12 cellular contexts compared by ENCODE assay signal in genomic region chr22:50699754-50700386, GRCh38. TPM values are rescaled to one million over a fixed set of nuclear protein-coding genes. Genes with fewer than 3 reads are reported as not detected.
DNase-seq lines count a peak whose midpoint lies in the region; ATAC-seq, FAIRE-seq and TF ChIP-seq lines count a peak whose summit lies in the region.
"Had no signal": no experiment of that assay in that cellular context is flagged by ENCODE, and none has a peak within 500 bp of the region (broad histone marks: within the 10 kb centered on the region; RNA-seq: fewer than 3 reads in every experiment).

No MANE protein-coding gene starts in this region.

- H3K27me3 ChIP-seq in GM12878 (replicated peaks in 1 of 2; ENCODE audit: control insufficient read depth in 2 of 2, insufficient read depth in 2 of 2, low read length in 1 of 2) (no peaks in the 10 kb centered on the region), kidney epithelial cell (ENCODE audit: control insufficient read depth, insufficient read depth, low read length) (peaks cover 9% of the 10 kb centered on the region)
- H3K27me3 ChIP-seq: ovary, upper lobe of left lung had no signal

- POLR2A ChIA-PET in GM12878 (lab: Charles Lee) = no interaction called here

- peak; percentile 54 for DNase-seq in Right ventricle myocardium inferior (ENCODE audit: missing footprints)
- DNase-seq in left cardiac atrium = no peak
- DNase-seq in GM12878 (ENCODE audit: low read depth, low spot score) = no peak
- DNase-seq in kidney epithelial cell (ENCODE audit: low read depth) = no peak
- DNase-seq in NCI-H187 treated with DMSO at 0.1 percent for 48 hours (lab: John Stamatoyannopoulos, UW) = no peak
- DNase-seq: activated B cell treated with CpG ODN at 0.5 μM for 24 hours; effector CD4-positive, alpha-beta T cell; upper lobe of left lung had no signal

- TF ChIP-seq RAD21 in GM12878 (IDR thresholded peaks at IDR 0.05; ENCODE audit: insufficient read depth, low read depth, low read length) = no peak

- no TSS peak for BruUV-seq in GM12878 (replicated peaks; lab: Mats Ljungman, UMichigan)

- WGBS in GM12878 (ENCODE audit: insufficient coverage, insufficient replicate concordance, low lambda C conversion rate, missing lambda C conversion rate) = 49% methylated on average over 15 of the region's 15 CpGs

- H3K4me3 ChIP-seq in GM12878 (no peak overlapping the region), kidney epithelial cell (ENCODE audit: low read depth, low read length) (no peak overlapping the region)
- H3K4me3 ChIP-seq: ovary, upper lobe of left lung had no signal

- H3K36me3 ChIP-seq in GM12878 (ENCODE audit: control insufficient read depth in 2 of 2, insufficient read depth in 2 of 2, low read length in 1 of 2) = no peaks in the 10 kb centered on the region
- H3K36me3 ChIP-seq in kidney epithelial cell (ENCODE audit: control insufficient read depth, insufficient read depth, low read length) = no peaks in the 10 kb centered on the region
- H3K36me3 ChIP-seq: ovary had no signal

- no peak for ATAC-seq in Right ventricle myocardium inferior
- ATAC-seq in left cardiac atrium = no peak
- peak; percentile 73 for ATAC-seq in GM12878
- no peak for ATAC-seq in HG03457 (IDR thresholded peaks at IDR 0.05; ENCODE audit: unreplicated experiment)
- ATAC-seq in HG03469 (IDR thresholded peaks at IDR 0.05; ENCODE audit: unreplicated experiment) = no peak
- ATAC-seq in GM21619 (IDR thresholded peaks at IDR 0.05; ENCODE audit: unreplicated experiment) = no peak

- intact Hi-C loops in Right ventricle myocardium inferior (cut with DNase I) (no loop called here), left cardiac atrium (cut with DNase I) (no loop called here), GM12878 (cut with micrococcal nuclease; ENCODE audit: unreplicated experiment) (no loop called here)

- no peak overlapping the region for H2AFZ ChIP-seq in GM12878 (ENCODE audit: control insufficient read depth, low read depth, low read length)

- no peak for TF ChIP-seq POLR2A in GM12878 (IDR thresholded peaks at IDR 0.05; ENCODE audit: low read depth, low read length)

- H4K20me1 ChIP-seq in GM12878 (ENCODE audit: control insufficient read depth, insufficient read depth) = no peaks in the 10 kb centered on the region

- H3K9ac ChIP-seq in GM12878 (ENCODE audit: control insufficient read depth, insufficient read depth, low read length) = no peak overlapping the region

- no peak overlapping the region for H3K27ac ChIP-seq in GM12878 (ENCODE audit: control insufficient read depth, insufficient read depth)
- H3K27ac ChIP-seq: ovary had no signal

- no peak overlapping the region for H3K4me2 ChIP-seq in GM12878 (ENCODE audit: control insufficient read depth, insufficient read depth)

- in situ Hi-C loops in GM12878 (cut with MboI) = no loop called here

- RAD21 ChIA-PET in GM12878 (lab: Charles Lee; ENCODE audit: unreplicated experiment) = no interaction called here

- SMC1A ChIA-PET in GM12878 (lab: Charles Lee; ENCODE audit: uncharacterized antibody, unreplicated experiment) = interaction anchor here (0.6 to 1.3 kb wide), 2 partner anchors 128 to 1336 kb away, joined by 3 read pairs; no protein-coding TSS in a partner anchor

- no peak for TF ChIP-seq EP300 in GM12878 (IDR thresholded peaks at IDR 0.05; ENCODE audit: borderline replicate concordance in 1 of 2, control insufficient read depth in 1 of 2, low read depth in 2 of 2, low read length in 2 of 2)

- FAIRE-seq in GM12878 (lab: Jason Lieb, UNC) = no peak

- TF ChIP-seq CTCF in GM12878 (IDR thresholded peaks at IDR 0.05 in 2 of 3, conservative IDR thresholded peaks at IDR 0.05 in 1 of 3; ENCODE audit: control insufficient read depth in 2 of 3, extremely low read depth in 1 of 3, insufficient read depth in 1 of 3, low read depth in 3 of 3, low read length in 3 of 3) = peak; percentile 28 to 40 (median 39); a peak in 3 of 6 replicates
- TF ChIP-seq CTCF in kidney epithelial cell (IDR thresholded peaks at IDR 0.05; ENCODE audit: insufficient read depth, low read length, poor library complexity, severe bottlenecking) = peak; percentile 54

- H3K9me3 ChIP-seq in GM12878 (replicated peaks; ENCODE audit: control insufficient read depth, insufficient read depth, low read length) = no peaks in the 10 kb centered on the region
- H3K9me3 ChIP-seq: ovary, upper lobe of left lung had no signal

- H3K4me1 ChIP-seq in GM12878 (ENCODE audit: control insufficient read depth, insufficient read depth, low read length) = no peaks in the 10 kb centered on the region

- H3K79me2 ChIP-seq in GM12878 (ENCODE audit: control insufficient read depth, insufficient read depth, low read length) = no peaks in the 10 kb centered on the region

- CTCF ChIA-PET in GM12878 (lab: Yijun Ruan, JAX) = interaction anchor here (0.9 to 1.6 kb wide), 6 partner anchors 8 to 459 kb away, joined by 3 to 5 read pairs (median 4); partner anchors contain the start of gene ARSA

TF ChIP-seq in GM12878, 131 proteins besides CTCF, POLR2A, EP300 and RAD21 (continues in another document):
- no peak for TF ChIP-seq CHD1 (IDR thresholded peaks at IDR 0.05; ENCODE audit: low read depth, low read length)
- no peak for TF ChIP-seq SMC3 (IDR thresholded peaks at IDR 0.05; ENCODE audit: borderline replicate concordance, low read length)
- no peak for TF ChIP-seq FOXM1 (IDR thresholded peaks at IDR 0.05; ENCODE audit: low read depth, low read length)
- TF ChIP-seq ZNF24 (IDR thresholded peaks at IDR 0.05) = no peak
- no peak for TF ChIP-seq PKNOX1 (IDR thresholded peaks at IDR 0.05)
- no peak for TF ChIP-seq SREBF1 (IDR thresholded peaks at IDR 0.05; ENCODE audit: low read length)
- TF ChIP-seq, protein P1, sequence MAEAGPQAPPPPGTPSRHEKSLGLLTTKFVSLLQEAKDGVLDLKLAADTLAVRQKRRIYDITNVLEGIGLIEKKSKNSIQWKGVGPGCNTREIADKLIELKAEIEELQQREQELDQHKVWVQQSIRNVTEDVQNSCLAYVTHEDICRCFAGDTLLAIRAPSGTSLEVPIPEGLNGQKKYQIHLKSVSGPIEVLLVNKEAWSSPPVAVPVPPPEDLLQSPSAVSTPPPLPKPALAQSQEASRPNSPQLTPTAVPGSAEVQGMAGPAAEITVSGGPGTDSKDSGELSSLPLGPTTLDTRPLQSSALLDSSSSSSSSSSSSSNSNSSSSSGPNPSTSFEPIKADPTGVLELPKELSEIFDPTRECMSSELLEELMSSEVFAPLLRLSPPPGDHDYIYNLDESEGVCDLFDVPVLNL (IDR thresholded peaks at IDR 0.05; ENCODE audit: low read depth, low read length) = no peak
- no peak for TF ChIP-seq KAT2A (conservative IDR thresholded peaks at IDR 0.05; ENCODE audit: control insufficient read depth, low read depth, low read length)
- TF ChIP-seq ATF7 (IDR thresholded peaks at IDR 0.05; ENCODE audit: low read depth) = no peak
- no peak for TF ChIP-seq JUNB (IDR thresholded peaks at IDR 0.05)

RNA-seq across cellular contexts. Expression of gene SHANK3, which starts 27.2 kb away (rescaled TPM):
- total RNA-seq in Right ventricle myocardium inferior = 22.2 TPM
- 10 to 100 TPM; 19.5 to 34.1 TPM for total RNA-seq in left cardiac atrium
- 0.12 and 0.19 TPM in 2 replicates for total RNA-seq in GM12878 (2013; cell fraction: nucleolus; rRNA removed)
- 0.06 TPM in 1 of 2 replicates, not detected in the other for total RNA-seq in GM12878 (2014; rRNA removed)
- total RNA-seq in GM12878 (2014; rRNA removed; fragmentation: Illumina TruSeq; extraction: Trizol) = not detected in 2 replicates
- total RNA-seq in GM12878 (2021) = 0.08 and 0.10 TPM in 2 replicates
- not detected for polyA plus RNA-seq in GM12878 (2011; ENCODE audit: low read depth)
- 0.03 and 0.04 TPM in 2 replicates for polyA plus RNA-seq in GM12878 (2011; rRNA removed)
- polyA plus RNA-seq in GM12878 (2011; cell fraction: cytosol; rRNA removed) = 0.03 and 0.04 TPM in 2 replicates
- 0.38 and 0.45 TPM in 2 replicates for polyA plus RNA-seq in GM12878 (2011; cell fraction: nucleus; rRNA removed)
- 0.09 and 0.10 TPM in 2 replicates for polyA plus RNA-seq in GM12878 (2012)
- polyA plus RNA-seq in GM12878 (2014; fragmentation: Illumina TruSeq; extraction: Trizol) = under 0.01 TPM in 1 of 2 replicates, not detected in the other
- not detected for polyA plus RNA-seq in GM12878 (2014; fragmentation: Nextera tagmentation; extraction: Ambion mirVana)
- 0.06 TPM in 1 of 2 replicates, not detected in the other for polyA plus RNA-seq in GM12878 (2014; rRNA removed)
- polyA plus RNA-seq in GM12878 (2016; fragmentation: Nextera tagmentation; extraction: Ambion mirVana) = not detected
- polyA minus RNA-seq in GM12878 (2011; rRNA and poly(A)+ RNA removed) = under 0.01 TPM in 1 of 2 replicates, not detected in the other
- polyA minus RNA-seq in GM12878 (2011; cell fraction: cytosol; rRNA and poly(A)+ RNA removed) = not detected in 2 replicates
- polyA minus RNA-seq in GM12878 (2011; cell fraction: nucleus; rRNA and poly(A)+ RNA removed) = 0.10 and 0.12 TPM in 2 replicates
- total RNA-seq in kidney epithelial cell = 3.8 and 6.0 TPM in 2 replicates
- total RNA-seq: activated B cell treated with CpG ODN at 0.5 μM for 24 hours had no signal

RNA-seq across cellular contexts. Expression of gene ACR, which starts 38.1 kb away (rescaled TPM):
- total RNA-seq in Right ventricle myocardium inferior (0.27 TPM), left cardiac atrium (1 to 10 TPM in 1 of 2 donors, not detected in 1; 1.5 TPM), GM12878 (2014; rRNA removed) (not detected in 2 replicates), GM12878 (2014; rRNA removed; fragmentation: Illumina TruSeq; extraction: Trizol) (not detected in 2 replicates), GM12878 (2021) (not detected in 2 replicates), kidney epithelial cell (not detected in 2 replicates)
- total RNA-seq in GM12878 (2013; cell fraction: nucleolus; rRNA removed) = not detected in 2 replicates
- not detected for polyA plus RNA-seq in GM12878 (2011; ENCODE audit: low read depth)
- polyA plus RNA-seq in GM12878 (2011; rRNA removed) (not detected in 2 replicates), GM12878 (2014; fragmentation: Illumina TruSeq; extraction: Trizol) (not detected in 2 replicates), GM12878 (2014; fragmentation: Nextera tagmentation; extraction: Ambion mirVana) (not detected), GM12878 (2014; rRNA removed) (not detected in 2 replicates), GM12878 (2016; fragmentation: Nextera tagmentation; extraction: Ambion mirVana) (not detected)
- not detected in 2 replicates for polyA plus RNA-seq in GM12878 (2011; cell fraction: cytosol; rRNA removed)
- polyA plus RNA-seq in GM12878 (2011; cell fraction: nucleus; rRNA removed) = not detected in 2 replicates
- polyA plus RNA-seq in GM12878 (2012) = not detected in 2 replicates
- not detected in 2 replicates for polyA minus RNA-seq in GM12878 (2011; rRNA and poly(A)+ RNA removed)
- polyA minus RNA-seq in GM12878 (2011; cell fraction: cytosol; rRNA and poly(A)+ RNA removed) = not detected in 2 replicates
- not detected in 2 replicates for polyA minus RNA-seq in GM12878 (2011; cell fraction: nucleus; rRNA and poly(A)+ RNA removed)
- total RNA-seq: activated B cell treated with CpG ODN at 0.5 μM for 24 hours had no signal
